ENCODE assay signal across 8 cellular contexts in genomic region chr17:1720856-1721386, GRCh38. TPM values are rescaled to one million over a fixed set of nuclear protein-coding genes. Genes with fewer than 3 reads are reported as not detected.
DNase-seq lines count a peak whose midpoint lies in the region; ATAC-seq and TF ChIP-seq lines count a peak whose summit lies in the region.

No MANE protein-coding gene starts in this region.

- no peak for TF ChIP-seq POLR2A in gastroesophageal sphincter (IDR thresholded peaks at IDR 0.05)

- H3K4me1 ChIP-seq in PC-9 (replicated peaks; ENCODE audit: insufficient read depth): peaks cover 16% of the 10 kb centered on the region
- H3K4me1 ChIP-seq in gastroesophageal sphincter: peaks cover 0 to 65% (median 34%) of the 10 kb centered on the region in 3 donors

- peaks cover 4% of the 10 kb centered on the region for H3K36me3 Mint-ChIP-seq in activated T-helper 2 cell treated with anti-CD3 and anti-CD28 coated beads, Interferon-gamma antibody, Interleukin-2, Interleukin-4, amounts not matched to agents 10 μg/mL and 5 μg/mL and 100 μg/mL, durations not matched to agents 14 hours and 24 hours and 36 hours (ENCODE audit: low read depth)

- no peaks in the 10 kb centered on the region for H4K20me1 ChIP-seq in PC-9 (ENCODE audit: insufficient read depth)

- H3K4me2 ChIP-seq in PC-9: no peak overlapping the region

- no peak for TF ChIP-seq EP300 in gastroesophageal sphincter (IDR thresholded peaks at IDR 0.05)

- peaks cover 24% of the 10 kb centered on the region for H3K4me1 Mint-ChIP-seq in activated T-helper 2 cell treated with anti-CD3 and anti-CD28 coated beads, Interferon-gamma antibody, Interleukin-2, Interleukin-4, amounts not matched to agents 10 μg/mL and 5 μg/mL and 100 μg/mL, durations not matched to agents 14 hours and 24 hours and 36 hours (ENCODE audit: low read depth)

- no peak overlapping the region for H2AFZ ChIP-seq in PC-9

- CTCF ChIA-PET in PC-9 (lab: Charles Lee): interaction anchor here (0.8 to 1.3 kb wide), 6 partner anchors 33 to 188 kb away, joined by 3 to 11 read pairs (median 6); no protein-coding TSS in a partner anchor

- no peak overlapping the region for H3K4me3 Mint-ChIP-seq in activated T-helper 2 cell treated with anti-CD3 and anti-CD28 coated beads, Interferon-gamma antibody, Interleukin-2, Interleukin-4, amounts not matched to agents 10 μg/mL and 5 μg/mL and 100 μg/mL, durations not matched to agents 14 hours and 24 hours and 36 hours (ENCODE audit: low read depth)

- in situ Hi-C loops in GM13976 (cut with MboI; ENCODE audit: low sequenced_read_pairs, unreplicated experiment): loop anchor here (25.0 kb wide), 1 partner anchor 316 kb away; the partner anchor contains the start of genes DPH1, OVCA2 and RTN4RL1

- DNase-seq in AG09309 (ENCODE audit: low read depth) (no peak), GM13976 (ENCODE audit: low spot score) (peak; percentile 58), PC-9 (peak in 1 of 2 experiments; percentile 59), renal cortical epithelial cell (ENCODE audit: low read depth) (peak; percentile 54)
- peak; percentile 60 for DNase-seq in activated T-helper 2 cell treated with anti-CD3 and anti-CD28 coated beads, Interferon-gamma antibody, Interleukin-2, Interleukin-4, amounts not matched to agents 10 μg/mL and 5 μg/mL and 100 μg/mL, durations not matched to agents 14 hours and 24 hours and 36 hours (ENCODE audit: low spot score)

- H3F3A ChIP-seq in PC-9 (ENCODE audit: insufficient read depth, low read depth): peaks cover 28% of the 10 kb centered on the region; the same call in 1 of the 2 replicates

- POLR2A ChIA-PET in PC-9 (lab: Charles Lee; ENCODE audit: unreplicated experiment): interaction anchor here (0.6 kb wide), 2 partner anchors 72 to 189 kb away, joined by 7 to 9 read pairs; no protein-coding TSS in a partner anchor

- H3K27ac ChIP-seq in PC-9 (no peak overlapping the region), gastroesophageal sphincter (peak overlapping the region in 1 of 4 donors; percentile 9)

- 16 to 18% methylated on average over 5 of the region's 11 CpGs for WGBS in gastroesophageal sphincter (ENCODE audit: low coverage in 1 of 2), 2 donors

- no peaks in the 10 kb centered on the region for H3K36me3 ChIP-seq in PC-9 (ENCODE audit: low read depth)
- peaks cover 0 to 4% of the 10 kb centered on the region in 2 donors for H3K36me3 ChIP-seq in gastroesophageal sphincter

- ATAC-seq in gastroesophageal sphincter: no peak
- no peak for ATAC-seq in HG02884 (IDR thresholded peaks at IDR 0.05; ENCODE audit: unreplicated experiment)
- ATAC-seq in HG03342 (IDR thresholded peaks at IDR 0.05; ENCODE audit: unreplicated experiment): no peak

- no peaks in the 10 kb centered on the region for H3K9me2 ChIP-seq in PC-9 (ENCODE audit: insufficient read depth)

- H3K4me3 ChIP-seq in AG09309 (ENCODE audit: control insufficient read depth, low read depth, low read length): no peak overlapping the region
- H3K4me3 ChIP-seq in PC-9: no peak overlapping the region
- H3K4me3 ChIP-seq in gastroesophageal sphincter: no peak overlapping the region

- intact Hi-C loops in PC-9 (cut with micrococcal nuclease; ENCODE audit: unreplicated experiment): loop anchor here (1.0 kb wide), 1 partner anchor 63 kb away; no protein-coding TSS in a partner anchor
- intact Hi-C loops in activated T-helper 2 cell treated with anti-CD3 and anti-CD28 coated beads, Interferon-gamma antibody, Interleukin-2, Interleukin-4, amounts not matched to agents 10 μg/mL and 5 μg/mL and 100 μg/mL, durations not matched to agents 14 hours and 24 hours and 36 hours (cut with micrococcal nuclease): no loop called here

- no TSS peak for BruUV-seq in PC-9 (replicated peaks; lab: Mats Ljungman, UMichigan)

- H3K9me3 ChIP-seq in PC-9 (ENCODE audit: insufficient read depth, low read depth) (no peaks in the 10 kb centered on the region), gastroesophageal sphincter (no peaks in the 10 kb centered on the region)

- no peaks in the 10 kb centered on the region for H3K27me3 Mint-ChIP-seq in activated T-helper 2 cell treated with anti-CD3 and anti-CD28 coated beads, Interferon-gamma antibody, Interleukin-2, Interleukin-4, amounts not matched to agents 10 μg/mL and 5 μg/mL and 100 μg/mL, durations not matched to agents 14 hours and 24 hours and 36 hours (ENCODE audit: low read depth)

- H3K27me3 ChIP-seq in PC-9 (ENCODE audit: insufficient read depth, low read depth) (no peaks in the 10 kb centered on the region), gastroesophageal sphincter (no peaks in the 10 kb centered on the region)

- TF ChIP-seq CTCF in AG09309 (IDR thresholded peaks at IDR 0.05; ENCODE audit: control insufficient read depth, insufficient read depth, low read depth, low read length, missing control alignments): peak; percentile 92
- TF ChIP-seq CTCF in GM13976 (IDR thresholded peaks at IDR 0.05; ENCODE audit: borderline replicate concordance, control extremely low read depth, extremely low read depth, insufficient read depth, missing control alignments): peak; percentile 96
- TF ChIP-seq CTCF in PC-9 (conservative IDR thresholded peaks at IDR 0.05): peak; percentile 99
- TF ChIP-seq CTCF in gastroesophageal sphincter (IDR thresholded peaks at IDR 0.05): peak in 3 of 4 experiments; percentile 91 to 95 (median 94)

- H3K27ac Mint-ChIP-seq in activated T-helper 2 cell treated with anti-CD3 and anti-CD28 coated beads, Interferon-gamma antibody, Interleukin-2, Interleukin-4, amounts not matched to agents 10 μg/mL and 5 μg/mL and 100 μg/mL, durations not matched to agents 14 hours and 24 hours and 36 hours: no peak overlapping the region

- no peaks in the 10 kb centered on the region for H3K9me3 Mint-ChIP-seq in activated T-helper 2 cell treated with anti-CD3 and anti-CD28 coated beads, Interferon-gamma antibody, Interleukin-2, Interleukin-4, amounts not matched to agents 10 μg/mL and 5 μg/mL and 100 μg/mL, durations not matched to agents 14 hours and 24 hours and 36 hours

- peaks cover 7% of the 10 kb centered on the region; the same call in 1 of the 2 replicates for H3K79me2 ChIP-seq in PC-9 (ENCODE audit: low read depth)

RNA-seq across cellular contexts. Expression of gene WDR81, which starts 3.6 kb away (rescaled TPM):
- total RNA-seq in PC-9 (2021) (20.2 and 20.5 TPM in 2 replicates), gastroesophageal sphincter (10 to 100 TPM; 21.8 to 44.1 (median 32.2) TPM), renal cortical epithelial cell (29.2 and 42.6 TPM in 2 replicates)
- 16.9 and 17.3 TPM in 2 replicates for total RNA-seq in activated T-helper 2 cell treated with anti-CD3 and anti-CD28 coated beads, Interferon-gamma antibody, Interleukin-2, Interleukin-4, amounts not matched to agents 10 μg/mL and 5 μg/mL and 100 μg/mL, durations not matched to agents 14 hours and 24 hours and 36 hours

RNA-seq across cellular contexts. Expression of gene TLCD2, which starts 10.7 kb away (rescaled TPM):
- 6.1 and 6.7 TPM in 2 replicates for total RNA-seq in PC-9 (2021)
- 0.09 and 0.30 TPM in 2 replicates for total RNA-seq in activated T-helper 2 cell treated with anti-CD3 and anti-CD28 coated beads, Interferon-gamma antibody, Interleukin-2, Interleukin-4, amounts not matched to agents 10 μg/mL and 5 μg/mL and 100 μg/mL, durations not matched to agents 14 hours and 24 hours and 36 hours
- 1 to 10 TPM; 4.2 to 5.1 (median 4.8) TPM for total RNA-seq in gastroesophageal sphincter
- 6.6 and 7.5 TPM in 2 replicates for total RNA-seq in renal cortical epithelial cell

RNA-seq across cellular contexts. Expression of gene SERPINF2, which starts 21.8 kb away (rescaled TPM):
- total RNA-seq in PC-9 (2021) (9.5 and 10.5 TPM in 2 replicates), gastroesophageal sphincter (1 to 10 TPM; 2.0 to 7.6 (median 5.1) TPM), renal cortical epithelial cell (0.87 and 9.6 TPM in 2 replicates)
- total RNA-seq in activated T-helper 2 cell treated with anti-CD3 and anti-CD28 coated beads, Interferon-gamma antibody, Interleukin-2, Interleukin-4, amounts not matched to agents 10 μg/mL and 5 μg/mL and 100 μg/mL, durations not matched to agents 14 hours and 24 hours and 36 hours: 0.14 TPM in 1 of 2 replicates, not detected in the other

RNA-seq across cellular contexts. Expression of gene PRPF8, which starts 36.3 kb away (rescaled TPM):
- 437 and 496 TPM in 2 replicates for total RNA-seq in PC-9 (2021)
- 435 and 439 TPM in 2 replicates for total RNA-seq in activated T-helper 2 cell treated with anti-CD3 and anti-CD28 coated beads, Interferon-gamma antibody, Interleukin-2, Interleukin-4, amounts not matched to agents 10 μg/mL and 5 μg/mL and 100 μg/mL, durations not matched to agents 14 hours and 24 hours and 36 hours
- total RNA-seq in gastroesophageal sphincter: 100 to 1,000 TPM; 111 to 195 (median 161) TPM
- total RNA-seq in renal cortical epithelial cell: 55.7 and 166 TPM in 2 replicates

RNA-seq across cellular contexts. Expression of gene SERPINF1, which starts 40.9 kb away (rescaled TPM):
- total RNA-seq in PC-9 (2021) (0.57 and 0.75 TPM in 2 replicates), gastroesophageal sphincter (100 to 1,000 TPM; 136 to 634 (median 302) TPM), renal cortical epithelial cell (0.70 and 4.9 TPM in 2 replicates)
- total RNA-seq in activated T-helper 2 cell treated with anti-CD3 and anti-CD28 coated beads, Interferon-gamma antibody, Interleukin-2, Interleukin-4, amounts not matched to agents 10 μg/mL and 5 μg/mL and 100 μg/mL, durations not matched to agents 14 hours and 24 hours and 36 hours: not detected in 2 replicates
